In genomic region chr9:124268248-124268647, GRCh38 we compare ENCODE assay signal across 1 cellular context.
TF ChIP-seq lines count a peak whose summit lies in the region.

No MANE protein-coding gene starts in this region.

TF ChIP-seq in liver, 16 proteins besides CTCF, POLR2A, EP300 and RAD21 (continued from another document):
- TF ChIP-seq ZBTB33 (IDR thresholded peaks at IDR 0.05) (no peak), NR2F2 (IDR thresholded peaks at IDR 0.05) (no peak), JUND (IDR thresholded peaks at IDR 0.05) (no peak), REST (IDR thresholded peaks at IDR 0.05) (no peak), YY1 (IDR thresholded peaks at IDR 0.05) (no peak), HNF4A (conservative IDR thresholded peaks at IDR 0.05) (no peak), FOXA1 (IDR thresholded peaks at IDR 0.05) (no peak), MAX (IDR thresholded peaks at IDR 0.05) (no peak)
